9 cellular contexts compared by ENCODE assay signal in genomic region chr7:27933691-27934565, GRCh38.
A peak's percentile ranks its signal among the peaks of the same experiment; 100 is the strongest.
DNase-seq lines count a peak whose midpoint lies in the region; ATAC-seq, FAIRE-seq and TF ChIP-seq lines count a peak whose summit lies in the region.
"Had no signal": no experiment of that assay in that cellular context is flagged by ENCODE, and none has a peak within 500 bp of the region (broad histone marks: within the 10 kb centered on the region; RNA-seq: fewer than 3 reads in every experiment).

No MANE protein-coding gene starts in this region.

- H3K14ac ChIP-seq in neuronal stem cell (ENCODE audit: low read length) = no peak overlapping the region

- H3K27ac ChIP-seq in HEK293 (ENCODE audit: extremely low read depth, low read depth, low read length) (no peak overlapping the region), RWPE2 (ENCODE audit: poor library complexity, severe bottlenecking) (no peak overlapping the region), neuronal stem cell (replicated peaks; ENCODE audit: low read length) (no peak overlapping the region)
- H3K27ac ChIP-seq in naive thymus-derived CD4-positive, alpha-beta T cell (ENCODE audit: low read depth, low read length) = no peak overlapping the region

- H3K27me3 ChIP-seq in RWPE2 (ENCODE audit: insufficient read depth, poor library complexity, severe bottlenecking) (no peaks in the 10 kb centered on the region), neuronal stem cell (ENCODE audit: control insufficient read depth in 3 of 3, insufficient read depth in 3 of 3, low read depth in 1 of 3, low read length in 3 of 3) (peaks cover 0 to 21% (median 0%) of the 10 kb centered on the region in 3 experiments)
- H3K27me3 ChIP-seq in naive thymus-derived CD4-positive, alpha-beta T cell (ENCODE audit: control insufficient read depth in 2 of 2, insufficient read depth in 2 of 2, low read length in 2 of 2) = no peaks in the 10 kb centered on the region

- TF ChIP-seq CTCF in Calu3 (IDR thresholded peaks at IDR 0.05; ENCODE audit: unreplicated experiment) (peak; percentile 60), HEK293 (tag by site-specific recombination; IDR thresholded peaks at IDR 0.05) (no peak), RWPE2 (IDR thresholded peaks at IDR 0.05; ENCODE audit: poor library complexity, severe bottlenecking) (peak; percentile 34)

- CTCF ChIA-PET in Calu3 (lab: Charles Lee) (interaction anchor here (0.6 kb wide), 1 partner anchor 44 kb away, joined by 3 read pairs; no protein-coding TSS in a partner anchor), HEK293 (lab: Yijun Ruan, JAX) (interaction anchor here (0.6 to 1.5 kb wide), 7 partner anchors 9 to 1466 kb away, joined by 3 to 9 read pairs (median 4); no protein-coding TSS in a partner anchor), T-cell (lab: Charles Lee) (interaction anchor here (0.9 to 1.2 kb wide), 2 partner anchors 723 to 738 kb away, joined by 3 read pairs; no protein-coding TSS in a partner anchor)
- CTCF ChIA-PET in naive thymus-derived CD4-positive, alpha-beta T cell (lab: Charles Lee) = interaction anchor here (0.6 to 1.3 kb wide), 4 partner anchors 19 to 746 kb away, joined by 3 read pairs; no protein-coding TSS in a partner anchor

- no peaks in the 10 kb centered on the region for H3K79me1 ChIP-seq in neuronal stem cell (ENCODE audit: low read depth, low read length)

- POLR2A ChIA-PET in HEK293 (lab: Yijun Ruan, JAX) = no interaction called here
- POLR2A ChIA-PET in naive thymus-derived CD4-positive, alpha-beta T cell (lab: Charles Lee) = no interaction called here
- POLR2A ChIA-PET in T-cell (lab: Charles Lee) = interaction anchor here in 1 of 2 donors (0.6 kb wide), 1 partner anchor 711 kb away, joined by 3 read pairs; no protein-coding TSS in a partner anchor

- no peak overlapping the region for H2BK15ac ChIP-seq in neuronal stem cell (ENCODE audit: low read length)

- no peak overlapping the region for H2BK12ac ChIP-seq in neuronal stem cell (ENCODE audit: low read length)

- H3K27me3 Mint-ChIP-seq in Calu3 (ENCODE audit: unreplicated experiment) (no peaks in the 10 kb centered on the region), T-cell (no peaks in the 10 kb centered on the region)
- peaks cover 0 to 3% (median 0%) of the 10 kb centered on the region in 5 donors for H3K27me3 Mint-ChIP-seq in naive thymus-derived CD4-positive, alpha-beta T cell

- no peak overlapping the region for H3K4me3 Mint-ChIP-seq in Calu3 (ENCODE audit: low read depth, unreplicated experiment)
- no peak overlapping the region for H3K4me3 Mint-ChIP-seq in naive thymus-derived CD4-positive, alpha-beta T cell
- H3K4me3 Mint-ChIP-seq in T-cell = no peak overlapping the region

- FAIRE-seq in HTR-8/SVneo (lab: Jason Lieb, UNC) = no peak

- no peak overlapping the region for H4K91ac ChIP-seq in neuronal stem cell (ENCODE audit: low read depth, low read length, poor library complexity)

- H3K36me3 Mint-ChIP-seq in Calu3 (ENCODE audit: insufficient read depth, unreplicated experiment) (no peaks in the 10 kb centered on the region), T-cell (peaks cover 6% of the 10 kb centered on the region)
- peaks cover 0 to 6% (median 0%) of the 10 kb centered on the region in 5 donors for H3K36me3 Mint-ChIP-seq in naive thymus-derived CD4-positive, alpha-beta T cell

- no peak overlapping the region for H2BK5ac ChIP-seq in neuronal stem cell (ENCODE audit: low read length)

- H2AK5ac ChIP-seq in neuronal stem cell (ENCODE audit: low read depth, low read length) = no peak overlapping the region

- no peak overlapping the region for H3K4me3 ChIP-seq in HEK293 (ENCODE audit: low read depth, low read length)
- no peak overlapping the region for H3K4me3 ChIP-seq in RWPE2 (ENCODE audit: severe bottlenecking)
- no peak overlapping the region for H3K4me3 ChIP-seq in neuronal stem cell (ENCODE audit: low read length in 2 of 2)
- H3K4me3 ChIP-seq in naive thymus-derived CD4-positive, alpha-beta T cell (ENCODE audit: low read length) = no peak overlapping the region

- H3K9me3 Mint-ChIP-seq in Calu3 (ENCODE audit: low read depth, unreplicated experiment) (no peaks in the 10 kb centered on the region), T-cell (no peaks in the 10 kb centered on the region)
- H3K9me3 Mint-ChIP-seq in naive thymus-derived CD4-positive, alpha-beta T cell = peaks cover 0 to 1% (median 0%) of the 10 kb centered on the region in 11 donors

- intact Hi-C loops in Calu3 (cut with micrococcal nuclease; ENCODE audit: unreplicated experiment) = loop anchor here (5.0 kb wide), 1 partner anchor 88 kb away; no protein-coding TSS in a partner anchor
- intact Hi-C loops in naive thymus-derived CD4-positive, alpha-beta T cell (cut with micrococcal nuclease) = loop anchor here in 1 of 2 donors (1.0 kb wide), 1 partner anchor 738 kb away; no protein-coding TSS in a partner anchor

- H3K27ac Mint-ChIP-seq in Calu3 (ENCODE audit: unreplicated experiment) (no peak overlapping the region), T-cell (no peak overlapping the region)
- no peak overlapping the region for H3K27ac Mint-ChIP-seq in naive thymus-derived CD4-positive, alpha-beta T cell

- H3K4me1 ChIP-seq in HEK293 (ENCODE audit: control insufficient read depth, insufficient read depth, low read length) (peaks cover 10% of the 10 kb centered on the region; the same call in 1 of the 2 replicates), RWPE2 (ENCODE audit: insufficient read depth, poor library complexity, severe bottlenecking) (no peaks in the 10 kb centered on the region), neuronal stem cell (ENCODE audit: control insufficient read depth in 2 of 2, insufficient read depth in 1 of 2, low read depth in 1 of 2, low read length in 2 of 2) (peaks cover 0 to 4% of the 10 kb centered on the region in 2 donors)
- no peaks in the 10 kb centered on the region for H3K4me1 ChIP-seq in naive thymus-derived CD4-positive, alpha-beta T cell (ENCODE audit: control insufficient read depth in 2 of 2, insufficient read depth in 2 of 2, low read length in 2 of 2)

- no peaks in the 10 kb centered on the region for H3K4me1 Mint-ChIP-seq in Calu3 (ENCODE audit: low read depth, unreplicated experiment)
- peaks cover 0 to 2% (median 0%) of the 10 kb centered on the region in 7 donors for H3K4me1 Mint-ChIP-seq in naive thymus-derived CD4-positive, alpha-beta T cell
- peaks cover 0 to 3% (median 0%) of the 10 kb centered on the region in 3 donors for H3K4me1 Mint-ChIP-seq in T-cell

- no TSS peak for BruUV-seq in Calu3 (replicated peaks; lab: Mats Ljungman, UMichigan)

- H3K36me3 ChIP-seq in HEK293 (ENCODE audit: control insufficient read depth in 2 of 2, insufficient read depth in 1 of 2, low read length in 2 of 2) (no peaks in the 10 kb centered on the region), RWPE2 (ENCODE audit: low read depth) (no peaks in the 10 kb centered on the region), neuronal stem cell (replicated peaks in 1 of 2; ENCODE audit: control insufficient read depth in 2 of 2, insufficient read depth in 2 of 2, low read length in 2 of 2) (no peaks in the 10 kb centered on the region)
- no peaks in the 10 kb centered on the region for H3K36me3 ChIP-seq in naive thymus-derived CD4-positive, alpha-beta T cell (ENCODE audit: control insufficient read depth in 2 of 3, insufficient read depth in 3 of 3, low read length in 3 of 3)

- H3K23ac ChIP-seq in neuronal stem cell (ENCODE audit: low read depth, low read length, poor library complexity) = no peak overlapping the region

- no CpG with 5 or more reads among the region's 3 CpGs for WGBS in neuronal stem cell (ENCODE audit: extremely low coverage in 2 of 2, insufficient read length in 2 of 2, insufficient replicate concordance in 1 of 2), 2 donors

- H2BK120ac ChIP-seq in neuronal stem cell (ENCODE audit: low read depth, low read length) = no peak overlapping the region

- no peak overlapping the region for H3K18ac ChIP-seq in neuronal stem cell (ENCODE audit: low read length)

- H3K9me3 ChIP-seq in HEK293 (ENCODE audit: control insufficient read depth, insufficient read depth, low read depth, low read length) (no peaks in the 10 kb centered on the region), RWPE2 (ENCODE audit: severe bottlenecking) (no peaks in the 10 kb centered on the region), neuronal stem cell (replicated peaks in 1 of 2; ENCODE audit: control insufficient read depth in 2 of 2, insufficient read depth in 1 of 2, low read depth in 1 of 2, low read length in 2 of 2) (no peaks in the 10 kb centered on the region)
- no peaks in the 10 kb centered on the region for H3K9me3 ChIP-seq in naive thymus-derived CD4-positive, alpha-beta T cell (ENCODE audit: control insufficient read depth in 2 of 3, low read length in 3 of 3)

- no peak overlapping the region for H3K9ac ChIP-seq in neuronal stem cell (ENCODE audit: low read depth, low read length, poor library complexity)

- H3K4me2 ChIP-seq in neuronal stem cell (ENCODE audit: insufficient read depth, low read length, poor library complexity, severe bottlenecking) = no peak overlapping the region

- no peak for DNase-seq in Calu3
- no peak for DNase-seq in RWPE2 (ENCODE audit: low spot score)
- peak; percentile 42 for DNase-seq in inferior parietal cortex (ENCODE audit: extremely low spot score)
- DNase-seq in neuronal stem cell (ENCODE audit: low spot score) = no peak
- no peak for DNase-seq in naive thymus-derived CD4-positive, alpha-beta T cell
- DNase-seq in HTR-8/SVneo (ENCODE audit: insufficient read length, low spot score) = no peak
- DNase-seq in T-cell = no peak
- DNase-seq: NCI-H510A had no signal

- H2AFZ ChIP-seq in neuronal stem cell (ENCODE audit: low read length) = no peak overlapping the region

- no peak overlapping the region for H3K4ac ChIP-seq in neuronal stem cell (ENCODE audit: low read length)

- ATAC-seq in RWPE2 (ENCODE audit: low read depth) (no peak), T-cell (replicated peaks in 1 of 4) (no peak)
- ATAC-seq in naive thymus-derived CD4-positive, alpha-beta T cell = no peak

- H4K8ac ChIP-seq in neuronal stem cell (ENCODE audit: low read depth, low read length) = no peak overlapping the region

TF ChIP-seq in HEK293, 187 proteins besides CTCF, POLR2A, EP300 and RAD21 (continues in another document):
- TF ChIP-seq PRDM6 (tag by site-specific recombination; IDR thresholded peaks at IDR 0.05) = 0 out of 2 replicates have a peak, but pooled peaks have one; percentile 14
